In the genomic region with DNA sequence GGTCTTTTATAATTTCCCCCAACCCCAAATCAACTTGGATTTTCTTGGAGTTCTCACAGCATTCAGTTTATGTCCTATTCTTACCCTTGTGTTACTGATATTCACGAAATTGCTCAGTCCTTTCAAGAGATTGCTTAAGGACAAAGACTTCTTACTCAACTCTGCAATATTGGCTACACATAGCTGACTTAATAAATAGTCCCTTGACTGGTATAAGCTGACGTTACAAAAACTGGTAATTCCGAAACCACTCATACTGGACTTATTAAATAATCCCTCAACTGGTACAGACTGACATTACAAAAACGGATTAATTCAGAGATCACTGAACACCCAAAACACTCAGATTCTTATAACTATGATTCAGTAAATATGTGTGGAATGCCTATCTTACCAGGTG, we compare ENCODE assay signal across 10 cellular contexts. TPM values are rescaled to one million over a fixed set of nuclear protein-coding genes. Genes with fewer than 3 reads are reported as not detected.
DNase-seq lines count a peak whose midpoint lies in the region; ATAC-seq, FAIRE-seq and TF ChIP-seq lines count a peak whose summit lies in the region.
"Had no signal": no experiment of that assay in that cellular context is flagged by ENCODE, and none has a peak within 500 bp of the region (broad histone marks: within the 10 kb centered on the region; RNA-seq: fewer than 3 reads in every experiment).

No MANE protein-coding gene starts in this region.

- H3K27ac ChIP-seq in 22Rv1 (peak overlapping the region; percentile 90; the same call in 1 of the 2 replicates), HUES48 (ENCODE audit: low read depth, low read length) (peak overlapping the region; percentile 91), substantia nigra (ENCODE audit: low read depth, low read length, poor library complexity, severe bottlenecking) (no peak overlapping the region), foreskin keratinocyte (no peak overlapping the region)

- peaks cover 17% of the 10 kb centered on the region for H3K36me3 ChIP-seq in HUES48 (ENCODE audit: control insufficient read depth, insufficient read depth, low read length)
- H3K36me3 ChIP-seq in bronchial epithelial cell (ENCODE audit: control insufficient read depth, insufficient read depth, low read length): peaks cover 9% of the 10 kb centered on the region
- peaks cover 7% of the 10 kb centered on the region for H3K36me3 ChIP-seq in mucosa of stomach (ENCODE audit: control insufficient read depth, insufficient read depth, low read length)

- H3K4me3 ChIP-seq in HUES48 (ENCODE audit: low read depth, low read length) (peak overlapping the region; percentile 96), bronchial epithelial cell (ENCODE audit: low read depth, low read length) (peak overlapping the region; percentile 70), mucosa of stomach (ENCODE audit: low read length) (peak overlapping the region; percentile 75)

- H3K9me3 ChIP-seq in HUES48 (ENCODE audit: control insufficient read depth, insufficient read depth, low read length) (peaks cover 42% of the 10 kb centered on the region), mucosa of stomach (ENCODE audit: control insufficient read depth, low read length) (peaks cover 52% of the 10 kb centered on the region)

- TF ChIP-seq CTCF in 22Rv1 (IDR thresholded peaks at IDR 0.05) (no peak), bronchial epithelial cell (IDR thresholded peaks at IDR 0.05; ENCODE audit: insufficient read depth, low read length, severe bottlenecking) (no peak), foreskin keratinocyte (conservative IDR thresholded peaks at IDR 0.05) (no peak)

- DNase-seq in bronchial epithelial cell (ENCODE audit: low read depth) (no peak), KG1 (lab: John Stamatoyannopoulos, UW) (no peak), substantia nigra (lab: John Stamatoyannopoulos, UW) (no peak), foreskin keratinocyte (no peak)
- no peak for DNase-seq in central memory CD4-positive, alpha-beta T cell

- 0 out of 2 replicates have a peak, but pooled peaks cover 4% of the 10 kb centered on the region for H3K4me1 ChIP-seq in HUES48 (ENCODE audit: control insufficient read depth, insufficient read depth, low read length)
- peaks cover 6% of the 10 kb centered on the region for H3K4me1 ChIP-seq in mucosa of stomach (ENCODE audit: control insufficient read depth, insufficient read depth, low read length)
- H3K4me1 ChIP-seq in foreskin keratinocyte: no peaks in the 10 kb centered on the region

- no peak for FAIRE-seq in bronchial epithelial cell (lab: Jason Lieb, UNC)
- FAIRE-seq: islet of Langerhans had no signal

- H3K27me3 ChIP-seq in HUES48 (ENCODE audit: control insufficient read depth, insufficient read depth, low read length) (no peaks in the 10 kb centered on the region), bronchial epithelial cell (ENCODE audit: control insufficient read depth, insufficient read depth, low read length) (no peaks in the 10 kb centered on the region), mucosa of stomach (ENCODE audit: control insufficient read depth, insufficient read depth, low read length) (no peaks in the 10 kb centered on the region), foreskin keratinocyte (no peaks in the 10 kb centered on the region)

- H3K9ac ChIP-seq in HUES48 (ENCODE audit: low read depth, low read length) (peak overlapping the region; percentile 90), mucosa of stomach (ENCODE audit: low read length) (no peak overlapping the region)

- no peak for ATAC-seq in foreskin keratinocyte

RNA-seq across cellular contexts. Expression of gene TIGD7, which starts 0.9 kb away (rescaled TPM):
- total RNA-seq in bronchial epithelial cell: 2.4 and 5.5 TPM in 2 replicates
- total RNA-seq in foreskin keratinocyte: 1.2 TPM in 2 replicates
- 0.37 and 0.64 TPM in 2 replicates for polyA plus RNA-seq in foreskin keratinocyte

RNA-seq across cellular contexts. Expression of gene ZNF75A, which starts 0.9 kb away (rescaled TPM):
- 22.9 and 23.2 TPM in 2 replicates for total RNA-seq in bronchial epithelial cell
- 17.0 and 17.7 TPM in 2 replicates for total RNA-seq in foreskin keratinocyte
- 6.6 and 6.7 TPM in 2 replicates for polyA plus RNA-seq in foreskin keratinocyte

RNA-seq across cellular contexts. Expression of gene ZNF263, which starts 21.1 kb away (rescaled TPM):
- 46.6 and 60.6 TPM in 2 replicates for total RNA-seq in bronchial epithelial cell
- total RNA-seq in foreskin keratinocyte: 24.3 and 26.8 TPM in 2 replicates
- polyA plus RNA-seq in foreskin keratinocyte: 11.2 and 11.8 TPM in 2 replicates

RNA-seq across cellular contexts. Expression of gene MEFV, which starts 47.9 kb away (rescaled TPM):
- total RNA-seq in bronchial epithelial cell: not detected in 2 replicates
- total RNA-seq in foreskin keratinocyte: not detected in 2 replicates
- not detected in 2 replicates for polyA plus RNA-seq in foreskin keratinocyte

RNA-seq across cellular contexts. Expression of gene OR2C1, which starts 51.3 kb away (rescaled TPM):
- total RNA-seq in bronchial epithelial cell (not detected in 2 replicates), foreskin keratinocyte (0.07 TPM in 1 of 2 replicates, not detected in the other)
- polyA plus RNA-seq in foreskin keratinocyte: 0.06 TPM in 1 of 2 replicates, not detected in the other
- total RNA-seq: T-helper 2 cell treated with Interferon-gamma antibody and Interleukin-4, amounts not matched to agents 100 ng/mL and 5 ng/mL, for 36 hours had no signal

Comparison
In these comparisons a context has a peak if more than half of its experiments do, and no peak if none do; other contexts are left out.
1. H3K27ac ChIP-seq: peak in 22Rv1 (single experiment) and HUES48 (single experiment); none in substantia nigra (single experiment) and foreskin keratinocyte (single experiment).
2. Peak in every context shown above with its lines, with median percentiles within 50 percentile points of each other: H3K4me3 ChIP-seq.